21 cellular contexts compared by ENCODE assay signal in the genomic region with DNA sequence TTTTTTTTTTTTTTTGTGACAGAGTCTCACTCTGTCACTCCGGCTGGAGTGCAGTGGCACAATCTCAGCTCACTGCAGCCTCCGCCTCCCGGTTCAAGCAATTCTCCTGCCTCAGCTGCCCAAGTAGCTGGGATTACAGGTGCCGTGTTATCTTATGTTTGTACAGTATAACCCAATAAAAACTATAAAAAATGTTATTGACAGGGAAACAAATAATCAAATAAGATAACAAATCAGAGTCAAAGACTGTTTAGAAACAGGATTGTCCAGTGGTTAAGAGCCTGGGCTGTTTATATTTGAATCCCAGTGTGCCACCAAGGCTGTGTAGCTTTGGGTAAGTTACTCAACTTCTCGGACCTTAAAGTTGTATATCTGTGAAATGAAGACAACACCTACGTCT. TPM values are rescaled to one million over a fixed set of nuclear protein-coding genes. Genes with fewer than 3 reads are reported as not detected.
DNase-seq lines count a peak whose midpoint lies in the region; ATAC-seq and TF ChIP-seq lines count a peak whose summit lies in the region.
"Had no signal": no experiment of that assay in that cellular context is flagged by ENCODE, and none has a peak within 500 bp of the region (broad histone marks: within the 10 kb centered on the region; RNA-seq: fewer than 3 reads in every experiment).

No MANE protein-coding gene starts in this region.

- no peak for TF ChIP-seq CTCF in C4-2B (conservative IDR thresholded peaks at IDR 0.05)
- TF ChIP-seq CTCF in LNCaP clone FGC (IDR thresholded peaks at IDR 0.05; ENCODE audit: control insufficient read depth, extremely low read depth, insufficient read depth), result no peak
- TF ChIP-seq CTCF in hepatocyte (IDR thresholded peaks at IDR 0.05; ENCODE audit: poor library complexity), result no peak
- TF ChIP-seq CTCF in neural progenitor cell (IDR thresholded peaks at IDR 0.05), result no peak
- no peak for TF ChIP-seq CTCF in A673 (conservative IDR thresholded peaks at IDR 0.05; ENCODE audit: low read depth, low read length)

- peaks cover 21% of the 10 kb centered on the region for H3K9me3 Mint-ChIP-seq in neural progenitor cell

- no TSS peak for BruUV-seq in A673 (replicated peaks; lab: Mats Ljungman, UMichigan)

- no peak overlapping the region for H3K27ac Mint-ChIP-seq in neural progenitor cell
- H3K27ac Mint-ChIP-seq: CD4-positive, alpha-beta memory T cell had no signal

- H3K27me3 ChIP-seq in hepatocyte, result no peaks in the 10 kb centered on the region
- no peaks in the 10 kb centered on the region for H3K27me3 ChIP-seq in neural progenitor cell
- no peaks in the 10 kb centered on the region for H3K27me3 ChIP-seq in A673 (replicated peaks; ENCODE audit: insufficient read depth, low read depth, low read length, poor library complexity)
- H3K27me3 ChIP-seq: BE2C; BLaER1 treated with 17β-estradiol and CSF1 and Interleukin-3, amounts not matched to agents 10 nM and 100 nM had no signal

- H3K4me3 ChIP-seq in LNCaP clone FGC (ENCODE audit: low read depth, low read length) (no peak overlapping the region), hepatocyte (no peak overlapping the region), neural progenitor cell (no peak overlapping the region), A673 (ENCODE audit: low read depth, low read length, poor library complexity, severe bottlenecking) (no peak overlapping the region)
- H3K4me3 ChIP-seq: BLaER1 treated with 17β-estradiol and CSF1 and Interleukin-3, amounts not matched to agents 10 nM and 100 nM had no signal

- POLR2A ChIA-PET in A673 (lab: Charles Lee; ENCODE audit: low non-redundant PET), result no interaction called here

- CTCF ChIA-PET in A673 (lab: Charles Lee), result no interaction called here

- H3K4me3 Mint-ChIP-seq in neural progenitor cell, result no peak overlapping the region
- H3K4me3 Mint-ChIP-seq: CD4-positive, alpha-beta memory T cell; H9 had no signal

- H3K27ac ChIP-seq in C4-2B (peak overlapping the region; percentile 94), hepatocyte (no peak overlapping the region), neural progenitor cell (no peak overlapping the region), A673 (ENCODE audit: low read depth, low read length, poor library complexity, severe bottlenecking) (no peak overlapping the region)
- H3K27ac ChIP-seq: 22Rv1; BLaER1 treated with 17β-estradiol and CSF1 and Interleukin-3, amounts not matched to agents 10 nM and 100 nM; GM23248 had no signal

- H3K4me2 ChIP-seq in hepatocyte (peak overlapping the region; percentile 3), neural progenitor cell (no peak overlapping the region)
- H3K4me2 ChIP-seq: BLaER1 treated with 17β-estradiol and CSF1 and Interleukin-3, amounts not matched to agents 10 nM and 100 nM had no signal

- no peaks in the 10 kb centered on the region for H3K9me2 ChIP-seq in hepatocyte (replicated peaks; ENCODE audit: insufficient read depth)

- H3K79me2 ChIP-seq in hepatocyte (no peaks in the 10 kb centered on the region), neural progenitor cell (ENCODE audit: low read depth) (no peaks in the 10 kb centered on the region)

- H4K20me1 ChIP-seq in hepatocyte (ENCODE audit: insufficient read depth, poor library complexity, severe bottlenecking) (no peaks in the 10 kb centered on the region), neural progenitor cell (ENCODE audit: low read depth) (no peaks in the 10 kb centered on the region)
- H4K20me1 ChIP-seq: BLaER1 treated with 17β-estradiol and CSF1 and Interleukin-3, amounts not matched to agents 10 nM and 100 nM had no signal

- no peaks in the 10 kb centered on the region for H3F3A ChIP-seq in neural progenitor cell (ENCODE audit: low read depth)

- H3K9me3 ChIP-seq in hepatocyte (ENCODE audit: low read depth), result no peaks in the 10 kb centered on the region
- peaks cover 6% of the 10 kb centered on the region for H3K9me3 ChIP-seq in neural progenitor cell (ENCODE audit: low read depth)
- peaks cover 3% of the 10 kb centered on the region for H3K9me3 ChIP-seq in A673 (ENCODE audit: low read depth, low read length, poor library complexity, severe bottlenecking)

- H3K36me3 Mint-ChIP-seq in neural progenitor cell, result no peaks in the 10 kb centered on the region

- peaks cover 10% of the 10 kb centered on the region for H3K27me3 Mint-ChIP-seq in neural progenitor cell (ENCODE audit: insufficient read depth, low read depth)

- H3K9ac ChIP-seq in neural progenitor cell, result no peak overlapping the region
- H3K9ac ChIP-seq: BLaER1 treated with 17β-estradiol and CSF1 and Interleukin-3, amounts not matched to agents 10 nM and 100 nM; GM23248 had no signal

- DNase-seq in LNCaP clone FGC (ENCODE audit: low read depth), result peak; percentile 81
- DNase-seq in hepatocyte (ENCODE audit: low spot score), result no peak
- no peak for DNase-seq in neural progenitor cell (ENCODE audit: low spot score)
- no peak for DNase-seq in NCI-H187 treated with DMSO at 0.1 percent for 48 hours (lab: John Stamatoyannopoulos, UW)
- DNase-seq in NCI-H1417 treated with DMSO at 0.1 percent for 48 hours (lab: John Stamatoyannopoulos, UW), result no peak
- DNase-seq in A673 (ENCODE audit: low spot score), result no peak
- DNase-seq: ACHN; AML-193; BE2C; CD4-positive, alpha-beta memory T cell; COR-L47; DMS153; DND-41; H9 had no signal

- H3K4me1 ChIP-seq in hepatocyte (ENCODE audit: insufficient read depth) (no peaks in the 10 kb centered on the region), neural progenitor cell (no peaks in the 10 kb centered on the region), A673 (ENCODE audit: insufficient read depth, low read length, poor library complexity, severe bottlenecking) (no peaks in the 10 kb centered on the region)
- H3K4me1 ChIP-seq: BE2C; BLaER1 treated with 17β-estradiol and CSF1 and Interleukin-3, amounts not matched to agents 10 nM and 100 nM had no signal

- peaks cover 3% of the 10 kb centered on the region for H3K4me1 Mint-ChIP-seq in neural progenitor cell
- H3K4me1 Mint-ChIP-seq: CD4-positive, alpha-beta memory T cell had no signal

- H2AFZ ChIP-seq in hepatocyte (no peak overlapping the region), neural progenitor cell (replicated peaks) (peak overlapping the region; percentile 94)

- intact Hi-C loops in A673 (cut with micrococcal nuclease; ENCODE audit: unreplicated experiment), result no loop called here

- H3K36me3 ChIP-seq in hepatocyte (replicated peaks; ENCODE audit: insufficient read depth, low read depth) (no peaks in the 10 kb centered on the region), neural progenitor cell (no peaks in the 10 kb centered on the region), A673 (ENCODE audit: insufficient read depth, low read length, poor library complexity, severe bottlenecking) (no peaks in the 10 kb centered on the region)
- H3K36me3 ChIP-seq: BE2C; BLaER1 treated with 17β-estradiol and CSF1 and Interleukin-3, amounts not matched to agents 10 nM and 100 nM had no signal

- WGBS in hepatocyte (ENCODE audit: low lambda C conversion rate, missing lambda C conversion rate), result 61% methylated on average over 6 of the region's 6 CpGs

- no peak for ATAC-seq in HG02885 (IDR thresholded peaks at IDR 0.05; ENCODE audit: poor library complexity, unreplicated experiment)
- ATAC-seq: HCT116 had no signal

RNA-seq across cellular contexts. Expression of a gene that starts 19.1 kb away (rescaled TPM):
- total RNA-seq in hepatocyte (2.1 and 3.7 TPM in 2 replicates), neural progenitor cell (ENCODE audit: low replicate concordance) (0.02 and 3.5 TPM in 2 replicates), A673 (2021) (0.52 and 1.0 TPM in 2 replicates)
- 1.3 and 2.1 TPM in 2 replicates for polyA plus RNA-seq in hepatocyte
- total RNA-seq: H4 had no signal
- polyA plus RNA-seq: GM23248 had no signal

RNA-seq across cellular contexts. Expression of a gene that starts 21.2 kb away (rescaled TPM):
- total RNA-seq in hepatocyte (not detected in 2 replicates), neural progenitor cell (ENCODE audit: low replicate concordance) (1.6 TPM in 1 of 2 replicates, not detected in the other), A673 (2021) (0.24 and 0.60 TPM in 2 replicates)
- 0.43 and 0.79 TPM in 2 replicates for polyA plus RNA-seq in hepatocyte
- total RNA-seq: CD4-positive, alpha-beta memory T cell; GM23248 had no signal
- polyA plus RNA-seq: GM23248 had no signal
